ENCODE assay signal across 15 cellular contexts in the genomic region with DNA sequence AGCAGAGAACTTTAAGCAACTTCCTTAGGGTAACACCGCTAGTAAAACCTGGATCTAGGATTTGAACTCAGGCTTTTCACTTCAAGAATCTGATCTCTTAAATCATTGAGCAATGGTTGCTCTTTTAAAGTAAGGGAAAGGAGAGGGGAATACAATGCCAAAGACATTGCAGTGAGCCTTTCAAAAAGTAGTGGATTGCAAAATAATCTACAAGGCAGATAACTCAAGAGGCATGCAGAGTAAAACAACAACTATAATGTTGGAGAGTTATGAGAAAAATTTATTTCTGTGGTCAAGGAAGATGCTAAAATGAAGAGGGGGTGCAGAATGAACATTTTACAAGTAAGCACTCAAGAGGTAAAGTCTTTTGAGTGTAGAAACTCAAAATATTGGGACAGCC.
A peak's percentile ranks its signal among the peaks of the same experiment; 100 is the strongest.
DNase-seq lines count a peak whose midpoint lies in the region; TF ChIP-seq lines count a peak whose summit lies in the region.
"Had no signal": no experiment of that assay in that cellular context is flagged by ENCODE, and none has a peak within 500 bp of the region (broad histone marks: within the 10 kb centered on the region; RNA-seq: fewer than 3 reads in every experiment).

No MANE protein-coding gene starts in this region.

- WGBS in mesenchymal stem cell, result 100% methylated on average over 1 of the region's 1 CpG

- no peak overlapping the region for H3K27ac Mint-ChIP-seq in osteocyte (ENCODE audit: unreplicated experiment)
- H3K27ac Mint-ChIP-seq: B cell; CD8-positive, alpha-beta T cell had no signal

- no peak overlapping the region for H3K27ac ChIP-seq in mesenchymal stem cell (ENCODE audit: low read length, poor library complexity, severe bottlenecking)
- H3K27ac ChIP-seq: BLaER1 treated with 17β-estradiol and CSF1 and Interleukin-3, amounts not matched to agents 10 nM and 100 nM; GM23248 had no signal

- H3K36me3 Mint-ChIP-seq in osteocyte (ENCODE audit: unreplicated experiment), result no peaks in the 10 kb centered on the region
- H3K36me3 Mint-ChIP-seq: CD8-positive, alpha-beta T cell had no signal

- H3K4ac ChIP-seq in mesenchymal stem cell (ENCODE audit: low read depth in 1 of 2, low read length in 2 of 2), result no peak overlapping the region

- H2AK5ac ChIP-seq in mesenchymal stem cell (ENCODE audit: low read length, severe bottlenecking), result no peak overlapping the region

- H2BK12ac ChIP-seq in mesenchymal stem cell (ENCODE audit: low read length in 2 of 2), result no peak overlapping the region

- H3K14ac ChIP-seq in mesenchymal stem cell (ENCODE audit: low read length in 2 of 2), result no peak overlapping the region

- H3K9me3 ChIP-seq in adipocyte (ENCODE audit: control insufficient read depth, low read length) (no peaks in the 10 kb centered on the region), mesenchymal stem cell (ENCODE audit: control insufficient read depth, low read length) (no peaks in the 10 kb centered on the region)
- H3K9me3 ChIP-seq: BLaER1 treated with 17β-estradiol and CSF1 and Interleukin-3, amounts not matched to agents 10 nM and 100 nM; HAP-1 had no signal

- DNase-seq in adipocyte (ENCODE audit: low read depth), result peak; percentile 75
- DNase-seq in fibroblast of gingiva (ENCODE audit: low read depth), result peak; percentile 39
- peak; percentile 45 for DNase-seq in fibroblast of the aortic adventitia (ENCODE audit: low read depth)
- DNase-seq in mesenchymal stem cell, result no peak
- no peak for DNase-seq in osteocyte (ENCODE audit: extremely low spot score, unreplicated experiment)
- DNase-seq in LoVo (ENCODE audit: low spot score), result no peak
- DNase-seq: Calu3; CD8-positive, alpha-beta T cell; DMS53; DND-41; EL; GM23248 had no signal

- H3K27me3 ChIP-seq in adipocyte (replicated peaks; ENCODE audit: control insufficient read depth, insufficient read depth, low read length), result no peaks in the 10 kb centered on the region
- no peaks in the 10 kb centered on the region for H3K27me3 ChIP-seq in mesenchymal stem cell (ENCODE audit: control insufficient read depth in 1 of 2, insufficient read depth in 1 of 2, low read length in 2 of 2)
- H3K27me3 ChIP-seq: BLaER1 treated with 17β-estradiol and CSF1 and Interleukin-3, amounts not matched to agents 10 nM and 100 nM had no signal

- no peaks in the 10 kb centered on the region for H3K79me1 ChIP-seq in mesenchymal stem cell (replicated peaks; ENCODE audit: low read length, poor library complexity, severe bottlenecking)

- H3K4me2 ChIP-seq in mesenchymal stem cell (ENCODE audit: low read length, poor library complexity, severe bottlenecking), result no peak overlapping the region
- H3K4me2 ChIP-seq: BLaER1 treated with 17β-estradiol and CSF1 and Interleukin-3, amounts not matched to agents 10 nM and 100 nM had no signal

- H3K9ac ChIP-seq in adipocyte (ENCODE audit: low read length), result no peak overlapping the region
- H3K9ac ChIP-seq in mesenchymal stem cell (ENCODE audit: low read length), result no peak overlapping the region
- H3K9ac ChIP-seq: BLaER1 treated with 17β-estradiol and CSF1 and Interleukin-3, amounts not matched to agents 10 nM and 100 nM; GM23248 had no signal

- H3K9me3 Mint-ChIP-seq in osteocyte (ENCODE audit: unreplicated experiment), result no peaks in the 10 kb centered on the region

- H3K23ac ChIP-seq in mesenchymal stem cell (ENCODE audit: low read length in 2 of 2), result no peak overlapping the region

- no peaks in the 10 kb centered on the region for H3K4me1 Mint-ChIP-seq in osteocyte (ENCODE audit: unreplicated experiment)
- H3K4me1 Mint-ChIP-seq: B cell had no signal

- no peak overlapping the region for H4K8ac ChIP-seq in mesenchymal stem cell (ENCODE audit: low read length)

- H4K91ac ChIP-seq in mesenchymal stem cell (ENCODE audit: low read length), result no peak overlapping the region

- no peaks in the 10 kb centered on the region for H3K36me3 ChIP-seq in adipocyte (ENCODE audit: control insufficient read depth, insufficient read depth, low read length, severe bottlenecking)
- no peaks in the 10 kb centered on the region for H3K36me3 ChIP-seq in mesenchymal stem cell (ENCODE audit: control insufficient read depth in 1 of 2, insufficient read depth in 2 of 2, low read depth in 1 of 2, low read length in 2 of 2)
- H3K36me3 ChIP-seq: BLaER1 treated with 17β-estradiol and CSF1 and Interleukin-3, amounts not matched to agents 10 nM and 100 nM; HAP-1 had no signal

- no peak overlapping the region for H3K18ac ChIP-seq in mesenchymal stem cell (ENCODE audit: low read depth in 1 of 2, low read length in 2 of 2)

- no peak overlapping the region for H2BK15ac ChIP-seq in mesenchymal stem cell (ENCODE audit: low read depth, poor library complexity, severe bottlenecking)

- no peak overlapping the region for H3K4me3 Mint-ChIP-seq in osteocyte (ENCODE audit: unreplicated experiment)
- H3K4me3 Mint-ChIP-seq: B cell; CD8-positive, alpha-beta T cell had no signal

- no peak overlapping the region for H2BK120ac ChIP-seq in mesenchymal stem cell (ENCODE audit: low read depth, low read length)

- no peak overlapping the region for H2BK5ac ChIP-seq in mesenchymal stem cell (ENCODE audit: low read depth, low read length, poor library complexity, severe bottlenecking)

- peaks cover 8% of the 10 kb centered on the region for H3K27me3 Mint-ChIP-seq in osteocyte (ENCODE audit: unreplicated experiment)
- H3K27me3 Mint-ChIP-seq: B cell had no signal

- H3K4me3 ChIP-seq in adipocyte (ENCODE audit: low read length) (no peak overlapping the region), fibroblast of the aortic adventitia (ENCODE audit: low read depth, low read length) (no peak overlapping the region), mesenchymal stem cell (ENCODE audit: insufficient read depth in 1 of 2, low read depth in 1 of 2, low read length in 2 of 2) (no peak overlapping the region)
- H3K4me3 ChIP-seq: BLaER1 treated with 17β-estradiol and CSF1 and Interleukin-3, amounts not matched to agents 10 nM and 100 nM; GM23248; HAP-1 had no signal

- no peak overlapping the region for H2AFZ ChIP-seq in mesenchymal stem cell (ENCODE audit: low read depth, low read length)
- H2AFZ ChIP-seq: GM23248 had no signal

- no peak for TF ChIP-seq CTCF in fibroblast of the aortic adventitia (IDR thresholded peaks at IDR 0.05; ENCODE audit: insufficient read depth, low read length)
- TF ChIP-seq CTCF in osteocyte (IDR thresholded peaks at IDR 0.05), result no peak

- H3K4me1 ChIP-seq in adipocyte (ENCODE audit: control insufficient read depth, insufficient read depth, low read length) (peaks cover 11% of the 10 kb centered on the region), mesenchymal stem cell (ENCODE audit: control insufficient read depth, insufficient read depth, low read depth, low read length) (peaks cover 2% of the 10 kb centered on the region)
- H3K4me1 ChIP-seq: BLaER1 treated with 17β-estradiol and CSF1 and Interleukin-3, amounts not matched to agents 10 nM and 100 nM; HAP-1 had no signal

Comparison
In these comparisons a context has a peak if more than half of its experiments do, and no peak if none do; other contexts are left out.
1. DNase-seq: peak in adipocyte (single experiment), fibroblast of gingiva (single experiment) and fibroblast of the aortic adventitia (single experiment); none in mesenchymal stem cell (single experiment), osteocyte (single experiment) and LoVo (single experiment).